Comparison of ENCODE assay signal across 16 cellular contexts in genomic region chr1:22037520-22037919, GRCh38. TPM values are rescaled to one million over a fixed set of nuclear protein-coding genes. Genes with fewer than 3 reads are reported as not detected.
DNase-seq lines count a peak whose midpoint lies in the region; ATAC-seq, FAIRE-seq and TF ChIP-seq lines count a peak whose summit lies in the region.
"Had no signal": no experiment of that assay in that cellular context is flagged by ENCODE, and none has a peak within 500 bp of the region (broad histone marks: within the 10 kb centered on the region; RNA-seq: fewer than 3 reads in every experiment).

No MANE protein-coding gene starts in this region.

- TF ChIP-seq CTCF in kidney (IDR thresholded peaks at IDR 0.05; ENCODE audit: borderline replicate concordance, extremely low read depth, insufficient read depth) = no peak
- no peak for TF ChIP-seq CTCF in GM13976 (IDR thresholded peaks at IDR 0.05; ENCODE audit: borderline replicate concordance, control extremely low read depth, extremely low read depth, insufficient read depth, missing control alignments)

- FAIRE-seq in kidney (lab: Jason Lieb, UNC) = no peak

- peak overlapping the region; percentile 14 for H3K27ac Mint-ChIP-seq in activated T-cell treated with anti-CD3 and anti-CD28 coated beads, Interleukin-2, amount 50 U/mL, for 24 hours
- H3K27ac Mint-ChIP-seq in activated T-cell treated with anti-CD3 and anti-CD28 coated beads, Interleukin-2, amount 50 U/mL, for 72 hours = no peak overlapping the region
- H3K27ac Mint-ChIP-seq in T-helper 17 cell (peak overlapping the region; percentile 97), memory B cell (peak overlapping the region; percentile 79)

- no peak for DNase-seq in activated T-cell treated with anti-CD3 and anti-CD28 coated beads, Interleukin-2, amount 50 U/mL, for 24 hours
- no peak for DNase-seq in activated T-cell treated with anti-CD3 and anti-CD28 coated beads, Interleukin-2, amount 50 U/mL, for 72 hours
- DNase-seq in T-helper 17 cell = no peak
- DNase-seq in memory B cell (ENCODE audit: low spot score in 2 of 2) = no peak
- DNase-seq in HUDEP-2 (lab: John Stamatoyannopoulos, UW; ENCODE audit: unreplicated experiment in 76 of 76) = no peak
- DNase-seq in kidney = no peak
- no peak for DNase-seq in GM13976 (ENCODE audit: low spot score)
- DNase-seq: erythroblast had no signal

- H3K4me3 ChIP-seq in stomach smooth muscle (ENCODE audit: low read length in 2 of 2) (no peak overlapping the region), kidney (ENCODE audit: low read length in 2 of 2) (no peak overlapping the region)
- H3K4me3 ChIP-seq: coronary artery, heart right ventricle, left ventricle myocardium inferior, SJSA1 had no signal

- H3K36me3 ChIP-seq in stomach smooth muscle (ENCODE audit: control insufficient read depth in 2 of 2, insufficient read depth in 2 of 2, low read length in 2 of 2) (peaks cover 0 to 2% of the 10 kb centered on the region in 2 donors), kidney (ENCODE audit: control insufficient read depth in 1 of 2, insufficient read depth in 2 of 2, low read length in 2 of 2) (no peaks in the 10 kb centered on the region)
- H3K36me3 ChIP-seq: heart right ventricle, left ventricle myocardium inferior, SJSA1 had no signal

- no peaks in the 10 kb centered on the region for H3K9me3 Mint-ChIP-seq in activated T-cell treated with anti-CD3 and anti-CD28 coated beads, Interleukin-2, amount 50 U/mL, for 24 hours
- no peaks in the 10 kb centered on the region for H3K9me3 Mint-ChIP-seq in activated T-cell treated with anti-CD3 and anti-CD28 coated beads, Interleukin-2, amount 50 U/mL, for 72 hours
- H3K9me3 Mint-ChIP-seq in memory B cell = no peaks in the 10 kb centered on the region

- ATAC-seq in activated T-cell treated with anti-CD3 and anti-CD28 coated beads, Interleukin-2, amount 50 U/mL, for 72 hours (replicated peaks in 1 of 2) = no peak
- ATAC-seq in T-helper 17 cell (no peak), memory B cell (ENCODE audit: low read depth) (no peak)

- H3K9ac ChIP-seq in stomach smooth muscle (ENCODE audit: low read length in 2 of 2) (no peak overlapping the region), kidney (ENCODE audit: low read length in 2 of 2) (no peak overlapping the region)

- H3K36me3 Mint-ChIP-seq in activated T-cell treated with anti-CD3 and anti-CD28 coated beads, Interleukin-2, amount 50 U/mL, for 24 hours (ENCODE audit: low read depth) = no peaks in the 10 kb centered on the region
- H3K36me3 Mint-ChIP-seq in activated T-cell treated with anti-CD3 and anti-CD28 coated beads, Interleukin-2, amount 50 U/mL, for 72 hours (ENCODE audit: insufficient read depth in 2 of 2) = no peaks in the 10 kb centered on the region
- H3K36me3 Mint-ChIP-seq in T-helper 17 cell (ENCODE audit: low read depth) (no peaks in the 10 kb centered on the region), memory B cell (no peaks in the 10 kb centered on the region)

- no peak overlapping the region for H3K4me3 Mint-ChIP-seq in activated T-cell treated with anti-CD3 and anti-CD28 coated beads, Interleukin-2, amount 50 U/mL, for 24 hours
- no peak overlapping the region for H3K4me3 Mint-ChIP-seq in activated T-cell treated with anti-CD3 and anti-CD28 coated beads, Interleukin-2, amount 50 U/mL, for 72 hours
- H3K4me3 Mint-ChIP-seq in T-helper 17 cell (no peak overlapping the region), memory B cell (no peak overlapping the region)

- H3K27me3 Mint-ChIP-seq in activated T-cell treated with anti-CD3 and anti-CD28 coated beads, Interleukin-2, amount 50 U/mL, for 24 hours = no peaks in the 10 kb centered on the region
- no peaks in the 10 kb centered on the region for H3K27me3 Mint-ChIP-seq in activated T-cell treated with anti-CD3 and anti-CD28 coated beads, Interleukin-2, amount 50 U/mL, for 72 hours (ENCODE audit: low read depth)
- H3K27me3 Mint-ChIP-seq in T-helper 17 cell (no peaks in the 10 kb centered on the region), memory B cell (no peaks in the 10 kb centered on the region)

- H3K27ac ChIP-seq in stomach smooth muscle (ENCODE audit: low read length) (peak overlapping the region; percentile 49), kidney (ENCODE audit: low read depth in 2 of 2, low read length in 2 of 2) (no peak overlapping the region)
- H3K27ac ChIP-seq: coronary artery, left ventricle myocardium inferior, SJSA1 had no signal

- intact Hi-C loops in kidney (cut with DNase I) = no loop called here

- H3K4me1 Mint-ChIP-seq in activated T-cell treated with anti-CD3 and anti-CD28 coated beads, Interleukin-2, amount 50 U/mL, for 24 hours (ENCODE audit: low read depth) = peaks cover 48% of the 10 kb centered on the region
- peaks cover 52% of the 10 kb centered on the region for H3K4me1 Mint-ChIP-seq in activated T-cell treated with anti-CD3 and anti-CD28 coated beads, Interleukin-2, amount 50 U/mL, for 72 hours (ENCODE audit: low read depth)
- H3K4me1 Mint-ChIP-seq in T-helper 17 cell = peaks cover 25% of the 10 kb centered on the region
- peaks cover 16% of the 10 kb centered on the region for H3K4me1 Mint-ChIP-seq in memory B cell

- no peaks in the 10 kb centered on the region for H3K9me3 ChIP-seq in T-helper 17 cell (ENCODE audit: control insufficient read depth, low read length, poor library complexity, severe bottlenecking)
- H3K9me3 ChIP-seq in stomach smooth muscle (ENCODE audit: control insufficient read depth in 2 of 2, low read length in 2 of 2) = no peaks in the 10 kb centered on the region
- no peaks in the 10 kb centered on the region for H3K9me3 ChIP-seq in kidney (ENCODE audit: control insufficient read depth in 1 of 2, low read length in 2 of 2)
- H3K9me3 ChIP-seq: heart right ventricle, left ventricle myocardium inferior, SJSA1 had no signal

- in situ Hi-C loops in GM13976 (cut with MboI; ENCODE audit: low sequenced_read_pairs, unreplicated experiment) = no loop called here

- H3K4me1 ChIP-seq in stomach smooth muscle (ENCODE audit: control insufficient read depth, insufficient read depth, low read length) (peaks cover 33% of the 10 kb centered on the region), kidney (ENCODE audit: control insufficient read depth in 1 of 2, insufficient read depth in 1 of 2, low read depth in 1 of 2, low read length in 2 of 2) (no peaks in the 10 kb centered on the region)

- no peaks in the 10 kb centered on the region for H3K27me3 ChIP-seq in stomach smooth muscle (ENCODE audit: control insufficient read depth in 1 of 2, insufficient read depth in 2 of 2, low read length in 2 of 2)
- H3K27me3 ChIP-seq: heart right ventricle, SJSA1 had no signal

RNA-seq across cellular contexts. Expression of gene CDC42, which starts 15.0 kb away (rescaled TPM):
- total RNA-seq in activated T-cell treated with anti-CD3 and anti-CD28 coated beads, Interleukin-2, amount 50 U/mL, for 72 hours = 100 to 1,000 TPM; 292 to 349 TPM
- total RNA-seq in T-helper 17 cell (100 to 1,000 TPM; 371 to 385 TPM), kidney (248 TPM)
- polyA plus RNA-seq in kidney (ENCODE audit: insufficient read depth, low read depth, low replicate concordance) = 207 TPM

RNA-seq across cellular contexts. Expression of gene CELA3A, which starts 36.1 kb away (rescaled TPM):
- not detected for total RNA-seq in activated T-cell treated with anti-CD3 and anti-CD28 coated beads, Interleukin-2, amount 50 U/mL, for 72 hours
- total RNA-seq in T-helper 17 cell (not detected), kidney (not detected)
- not detected for polyA plus RNA-seq in kidney (ENCODE audit: insufficient read depth, low read depth, low replicate concordance)
- total RNA-seq: left ventricle myocardium inferior, MCF 10A, SJSA1, subcutaneous adipose tissue had no signal
- polyA plus RNA-seq: neural cell had no signal
